Comparison of ENCODE assay signal across 2 cellular contexts in the genomic region with DNA sequence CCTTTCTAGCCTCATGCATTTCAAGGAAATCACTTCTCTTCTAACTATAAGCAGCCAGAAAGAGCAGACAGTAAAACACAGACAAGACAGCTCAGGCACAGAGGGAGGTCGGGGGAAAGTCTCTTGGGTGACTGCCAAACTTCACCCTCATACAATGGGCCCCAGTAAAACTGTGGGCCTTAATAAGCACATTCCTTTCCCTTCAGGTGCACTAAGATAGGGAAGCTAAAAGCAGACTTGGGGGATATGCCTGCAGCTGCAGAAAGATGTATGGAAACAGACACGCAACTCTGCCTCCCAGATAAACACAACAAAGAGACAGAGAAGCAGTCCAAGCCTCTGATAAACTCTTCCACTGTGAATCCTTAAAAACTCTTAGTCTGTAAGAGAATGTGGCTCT. TPM values are rescaled to one million over a fixed set of nuclear protein-coding genes. Genes with fewer than 3 reads are reported as not detected.
"Had no signal": no experiment of that assay in that cellular context is flagged by ENCODE, and none has a peak within 500 bp of the region (broad histone marks: within the 10 kb centered on the region; RNA-seq: fewer than 3 reads in every experiment).

No MANE protein-coding gene starts in this region.

RNA-seq across cellular contexts. Expression of a gene that starts 15.2 kb away (rescaled TPM):
- total RNA-seq: gastrocnemius medialis, vagina had no signal
